Comparison of ENCODE assay signal across 21 cellular contexts in the genomic region with DNA sequence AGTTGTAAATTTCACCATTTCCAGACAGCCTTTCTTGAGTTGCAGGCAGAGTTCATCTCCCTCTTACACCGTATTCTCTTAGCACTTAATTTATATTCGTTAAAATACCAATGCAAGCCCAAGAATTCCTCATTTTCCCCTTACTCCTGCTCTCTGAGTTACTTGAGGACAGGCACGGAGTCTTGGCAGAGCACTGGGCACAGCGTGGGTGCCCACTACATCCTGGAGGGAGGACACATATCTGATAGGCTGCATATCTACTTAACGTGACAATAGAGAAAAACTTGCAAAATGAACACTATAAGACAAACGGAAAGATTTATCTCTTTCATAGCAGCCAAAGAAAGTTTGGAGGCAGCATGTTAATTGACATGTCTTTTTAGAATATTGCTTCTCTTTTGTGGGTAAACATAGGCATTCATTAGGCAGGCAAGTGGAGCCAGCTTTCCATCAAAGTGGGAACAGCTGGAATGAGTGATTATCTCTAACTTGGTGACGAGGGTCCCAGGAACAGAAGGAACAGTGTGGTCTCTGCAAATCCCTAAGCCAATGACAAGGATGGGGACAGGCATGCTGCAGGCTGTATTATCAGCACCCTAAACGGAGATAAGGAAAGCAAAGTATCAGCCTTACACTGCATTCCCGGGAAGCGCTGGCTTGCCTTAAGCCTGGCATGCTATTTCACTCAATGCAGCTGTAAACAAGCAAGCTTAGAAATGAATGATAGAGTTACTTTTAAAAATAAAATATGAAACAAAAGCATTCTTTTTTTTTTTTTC.
"Had no signal": no experiment of that assay in that cellular context is flagged by ENCODE, and none has a peak within 500 bp of the region (broad histone marks: within the 10 kb centered on the region; RNA-seq: fewer than 3 reads in every experiment).

No MANE protein-coding gene starts in this region.

- H3K4me3 ChIP-seq: left lung, lung, mucosa of descending colon, sigmoid colon, skin epidermis, stomach, thyroid gland had no signal

- H3K4me3 Mint-ChIP-seq: naive thymus-derived CD8-positive, alpha-beta T cell; type B pancreatic cell had no signal

- H3K9me3 ChIP-seq: left lung, mucosa of descending colon, sigmoid colon, stomach, thyroid gland had no signal

- H3K4me1 Mint-ChIP-seq: naive thymus-derived CD8-positive, alpha-beta T cell had no signal

- ATAC-seq: foreskin keratinocyte; left lung; mucosa of descending colon; naive thymus-derived CD8-positive, alpha-beta T cell had no signal

- H3K4me1 ChIP-seq: foreskin keratinocyte, left lung, sigmoid colon, stomach, thyroid gland had no signal

- H3K27ac ChIP-seq: foreskin keratinocyte, left lung, sigmoid colon, skin epidermis, stomach, thyroid gland had no signal

- H3K27me3 ChIP-seq: left lung, sigmoid colon, thyroid gland had no signal

- H3K27ac Mint-ChIP-seq: type B pancreatic cell had no signal

- DNase-seq: cerebellar nuclear complex; dermis blood vessel endothelial cell; erythroblast; foreskin keratinocyte; left lung; mucosa of descending colon; naive thymus-derived CD8-positive, alpha-beta T cell; posterior cingulate gyrus; sigmoid colon; stimulated activated CD4-positive, alpha-beta T cell treated with anti-CD3 and anti-CD28 coated beads, Interleukin-12 subunit alpha, Interleukin-12 subunit beta, amount 100 ng/mL, for 4 hours; stimulated activated naive CD4-positive, alpha-beta T cell; stomach; substantia nigra; thyroid gland had no signal

- H3K36me3 Mint-ChIP-seq: naive thymus-derived CD8-positive, alpha-beta T cell; type B pancreatic cell had no signal

- H3K36me3 ChIP-seq: left lung, sigmoid colon, stomach, thyroid gland had no signal

- H3K9me3 Mint-ChIP-seq: type B pancreatic cell had no signal

- FAIRE-seq: colon, endothelial cell of umbilical vein, keratinocyte, urothelium cell line had no signal
